ENCODE assay signal across 22 cellular contexts in the genomic region with DNA sequence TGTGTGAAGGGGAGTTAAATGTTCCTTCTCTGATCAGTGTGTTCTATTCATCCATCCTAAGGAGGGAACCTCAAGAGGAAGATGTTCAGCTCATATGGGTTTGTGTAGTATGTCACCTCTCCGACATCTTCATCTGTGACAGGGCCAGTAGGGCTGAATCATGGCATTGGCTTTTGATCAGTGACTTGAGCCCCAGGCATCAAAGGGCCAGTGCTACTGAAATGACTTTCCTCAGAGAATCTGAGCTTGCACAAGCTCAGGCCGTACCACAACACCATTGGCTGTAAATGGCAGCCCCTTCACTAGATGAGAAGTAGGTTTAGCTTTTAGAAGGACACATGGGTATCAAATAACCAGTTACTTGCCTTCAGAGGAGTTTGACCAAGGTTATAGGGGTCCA.
A peak's percentile ranks its signal among the peaks of the same experiment; 100 is the strongest.
DNase-seq lines count a peak whose midpoint lies in the region; ATAC-seq, FAIRE-seq and TF ChIP-seq lines count a peak whose summit lies in the region.
"Had no signal": no experiment of that assay in that cellular context is flagged by ENCODE, and none has a peak within 500 bp of the region (broad histone marks: within the 10 kb centered on the region; RNA-seq: fewer than 3 reads in every experiment).

No MANE protein-coding gene starts in this region.

- H3F3A ChIP-seq in GM23248 (ENCODE audit: insufficient read depth): no peaks in the 10 kb centered on the region

- peaks cover 0 to 2% (median 0%) of the 10 kb centered on the region in 5 donors for H3K9me3 Mint-ChIP-seq in CD8-positive, alpha-beta memory T cell
- H3K9me3 Mint-ChIP-seq: CD8-positive, alpha-beta T cell; GM23338 had no signal

- no peak for FAIRE-seq in GM12891 (lab: Jason Lieb, UNC)
- FAIRE-seq: G401.6, H54, HTR-8/SVneo, K562 had no signal

- ATAC-seq in GM19023 (IDR thresholded peaks at IDR 0.05; ENCODE audit: unreplicated experiment): no peak
- ATAC-seq: CD8-positive, alpha-beta T cell; GM23338; K562 had no signal

- no peak for TF ChIP-seq POLR2A in GM12891 (IDR thresholded peaks at IDR 0.05; ENCODE audit: low read depth, low read length)

- H3K4me1 ChIP-seq in GM23248 (ENCODE audit: insufficient read depth): no peaks in the 10 kb centered on the region
- no peaks in the 10 kb centered on the region for H3K4me1 ChIP-seq in CD8-positive, alpha-beta memory T cell (ENCODE audit: insufficient read depth, low read length)
- H3K4me1 ChIP-seq: BLaER1 had no signal

- H3K9me2 ChIP-seq in GM23248 (ENCODE audit: insufficient read depth): no peaks in the 10 kb centered on the region

- peaks cover 16 to 29% of the 10 kb centered on the region in 2 donors for H3K27me3 Mint-ChIP-seq in CD8-positive, alpha-beta memory T cell

- DNase-seq in GM23248: peak; percentile 17
- peak; percentile 8 for DNase-seq in fibroblast of peridontal ligament (ENCODE audit: extremely low read depth)
- DNase-seq in CD8-positive, alpha-beta memory T cell: no peak
- DNase-seq in GM12891 (ENCODE audit: insufficient read length, low spot score): no peak
- DNase-seq in kidney tubule cell (ENCODE audit: low spot score): no peak
- DNase-seq: 8988T; CD8-positive, alpha-beta T cell; COR-L47; DMS 273 treated with DMSO at 0.1 percent for 48 hours; DMS53; DND-41; HCEC 1CT; IMR-90 had no signal

- H3K4me3 ChIP-seq in GM23248: no peak overlapping the region
- H3K4me3 ChIP-seq in CD8-positive, alpha-beta memory T cell (ENCODE audit: low read length): no peak overlapping the region
- H3K4me3 ChIP-seq: BLaER1, GM23338, K562 had no signal

- H3K4me3 Mint-ChIP-seq in CD8-positive, alpha-beta memory T cell: no peak overlapping the region
- H3K4me3 Mint-ChIP-seq: CD8-positive, alpha-beta T cell; GM23338 had no signal

- no peaks in the 10 kb centered on the region for H3K79me2 ChIP-seq in GM23248 (ENCODE audit: insufficient read depth)

- POLR2A ChIA-PET in CD8-positive, alpha-beta memory T cell (lab: Charles Lee): no interaction called here

- H3K9me3 ChIP-seq in GM23248 (ENCODE audit: low read depth): no peaks in the 10 kb centered on the region
- no peaks in the 10 kb centered on the region for H3K9me3 ChIP-seq in CD8-positive, alpha-beta memory T cell (ENCODE audit: low read length)
- H3K9me3 ChIP-seq: BLaER1 had no signal

- CTCF ChIA-PET in CD8-positive, alpha-beta memory T cell (lab: Charles Lee): no interaction called here

- H4K20me1 ChIP-seq in GM23248 (ENCODE audit: insufficient read depth): no peaks in the 10 kb centered on the region
- H4K20me1 ChIP-seq: BLaER1 had no signal

- no peak overlapping the region for H3K27ac Mint-ChIP-seq in CD8-positive, alpha-beta memory T cell
- H3K27ac Mint-ChIP-seq: CD8-positive, alpha-beta T cell; GM23338 had no signal

- TF ChIP-seq CTCF in C4-2B (conservative IDR thresholded peaks at IDR 0.05) (no peak), VCaP (conservative IDR thresholded peaks at IDR 0.05) (no peak)

- no peak overlapping the region for H3K4me2 ChIP-seq in GM23248 (ENCODE audit: unreplicated experiment)
- H3K4me2 ChIP-seq: BLaER1, GM23338 had no signal

- H3K27ac ChIP-seq in C4-2B (peak overlapping the region; percentile 67), GM23248 (no peak overlapping the region), VCaP (peak overlapping the region; percentile 40)
- H3K27ac ChIP-seq in CD8-positive, alpha-beta memory T cell (ENCODE audit: low read depth, low read length): no peak overlapping the region
- H3K27ac ChIP-seq: BLaER1 had no signal

- no peak overlapping the region for H2AFZ ChIP-seq in GM23248
- H2AFZ ChIP-seq: GM23338 had no signal

- no peaks in the 10 kb centered on the region for H3K27me3 ChIP-seq in GM23248 (replicated peaks; ENCODE audit: insufficient read depth)
- H3K27me3 ChIP-seq in CD8-positive, alpha-beta memory T cell (ENCODE audit: insufficient read depth, low read length, poor library complexity, severe bottlenecking): no peaks in the 10 kb centered on the region
- H3K27me3 ChIP-seq: BLaER1 had no signal

- H3K4me1 Mint-ChIP-seq in CD8-positive, alpha-beta memory T cell: no peaks in the 10 kb centered on the region

- in situ Hi-C loops in GM23248 (cut with MboI): no loop called here

- no peak overlapping the region for H3K9ac ChIP-seq in GM23248
- H3K9ac ChIP-seq: BLaER1 had no signal

- WGBS in GM23248 (ENCODE audit: low coverage in 1 of 2, low lambda C conversion rate in 2 of 2, missing lambda C conversion rate in 2 of 2), 2 experiments: 68 to 78% methylated on average over 2 of the region's 2 CpGs

- H3K36me3 Mint-ChIP-seq in CD8-positive, alpha-beta memory T cell: no peaks in the 10 kb centered on the region
- H3K36me3 Mint-ChIP-seq: CD8-positive, alpha-beta T cell had no signal

- no peaks in the 10 kb centered on the region for H3K36me3 ChIP-seq in GM23248 (ENCODE audit: low read depth)
- no peaks in the 10 kb centered on the region for H3K36me3 ChIP-seq in CD8-positive, alpha-beta memory T cell (ENCODE audit: insufficient read depth, low read length)
- H3K36me3 ChIP-seq: BLaER1 had no signal

TF ChIP-seq in GM12891, 5 proteins besides CTCF, POLR2A, EP300 and RAD21:
- no peak for TF ChIP-seq TAF1 (IDR thresholded peaks at IDR 0.05; ENCODE audit: low read depth, low read length)
- TF ChIP-seq PAX5 (IDR thresholded peaks at IDR 0.05; ENCODE audit: insufficient read depth, low read length, severe bottlenecking): no peak
- no peak for TF ChIP-seq SPI1 (IDR thresholded peaks at IDR 0.05; ENCODE audit: low read depth, low read length)
- TF ChIP-seq POU2F2 (IDR thresholded peaks at IDR 0.05; ENCODE audit: low read depth, low read length): no peak
- TF ChIP-seq POLR2AphosphoS5 (IDR thresholded peaks at IDR 0.05; ENCODE audit: low read depth, low read length): no peak

Comparison
In these comparisons a context has a peak if more than half of its experiments do, and no peak if none do; other contexts are left out.
1. H3K27ac ChIP-seq: peak in C4-2B (single experiment) and VCaP (single experiment); none in GM23248 (single experiment) and CD8-positive, alpha-beta memory T cell (single experiment).
2. DNase-seq: peak in GM23248 (single experiment) and fibroblast of peridontal ligament (single experiment); none in CD8-positive, alpha-beta memory T cell (0 of 5), GM12891 (single experiment) and kidney tubule cell (single experiment).